Comparison of ENCODE assay signal across 18 cellular contexts in genomic region chr6:29617782-29618557, GRCh38. TPM values are rescaled to one million over a fixed set of nuclear protein-coding genes. Genes with fewer than 3 reads are reported as not detected.
DNase-seq lines count a peak whose midpoint lies in the region; ATAC-seq and TF ChIP-seq lines count a peak whose summit lies in the region.
"Had no signal": no experiment of that assay in that cellular context is flagged by ENCODE, and none has a peak within 500 bp of the region (broad histone marks: within the 10 kb centered on the region; RNA-seq: fewer than 3 reads in every experiment).

No MANE protein-coding gene starts in this region.

- intact Hi-C loops in Panc1 (cut with micrococcal nuclease; ENCODE audit: unreplicated experiment) (no loop called here), dorsolateral prefrontal cortex (cut with DNase I) (no loop called here)

- H3K27me3 ChIP-seq in Panc1 (ENCODE audit: control insufficient read depth, insufficient read depth, low read length) (no peaks in the 10 kb centered on the region), dorsolateral prefrontal cortex (no peaks in the 10 kb centered on the region)
- H3K27me3 ChIP-seq: BLaER1 treated with 17β-estradiol and CSF1 and Interleukin-3, amounts not matched to agents 10 nM and 100 nM; colonic mucosa; foreskin keratinocyte; SJCRH30 had no signal

- BruUV-seq in Panc1 (replicated peaks; lab: Mats Ljungman, UMichigan) = no TSS peak

- no peaks in the 10 kb centered on the region for H3K4me1 ChIP-seq in Panc1 (ENCODE audit: control insufficient read depth, insufficient read depth, low read length)
- H3K4me1 ChIP-seq: colonic mucosa, foreskin keratinocyte, SJCRH30 had no signal

- H3K9me3 Mint-ChIP-seq in activated T-cell treated with anti-CD3 and anti-CD28 coated beads, Interleukin-2, amount 50 U/mL, for 24 hours = no peaks in the 10 kb centered on the region
- H3K9me3 Mint-ChIP-seq: activated CD4-positive, alpha-beta T cell treated with anti-CD3 and anti-CD28 coated beads, Interleukin-2, amount 10 ng/mL, durations not matched to agents 7 days and 5 days; activated naive CD4-positive, alpha-beta T cell treated with anti-CD3 and anti-CD28 coated beads, Interleukin-2, amount 50 U/mL, for 24 hours; nephron had no signal

- ATAC-seq in Panc1 (no peak), GM21528 (IDR thresholded peaks at IDR 0.05; ENCODE audit: low FRiP score, unreplicated experiment) (no peak)
- ATAC-seq: foreskin keratinocyte had no signal

- H3K4me3 ChIP-seq in Panc1 (ENCODE audit: low read depth in 2 of 2, low read length in 2 of 2) = no peak overlapping the region
- H3K4me3 ChIP-seq in fibroblast of mammary gland (ENCODE audit: control insufficient read depth, low read depth, low read length) = no peak overlapping the region
- H3K4me3 ChIP-seq in dorsolateral prefrontal cortex = no peak overlapping the region
- H3K4me3 ChIP-seq: BLaER1 treated with 17β-estradiol and CSF1 and Interleukin-3, amounts not matched to agents 10 nM and 100 nM; colonic mucosa; SJCRH30 had no signal

- DNase-seq in Panc1 (ENCODE audit: low read depth, low spot score) (no peak), fibroblast of mammary gland (ENCODE audit: low read depth) (no peak), dorsolateral prefrontal cortex (no peak), HuH-7.5 (ENCODE audit: low spot score) (no peak)
- DNase-seq in activated T-cell treated with anti-CD3 and anti-CD28 coated beads, Interleukin-2, amount 50 U/mL, for 24 hours = no peak
- DNase-seq: activated CD4-positive, alpha-beta T cell treated with anti-CD3 and anti-CD28 coated beads, Interleukin-2, amount 10 ng/mL, durations not matched to agents 7 days and 5 days; colonic mucosa; foreskin keratinocyte; NCI-H1105 treated with DMSO at 0.1 percent for 48 hours; NCI-H510A; SJCRH30 had no signal

- no peak overlapping the region for H3K27ac ChIP-seq in 22Rv1
- H3K27ac ChIP-seq in Panc1 (ENCODE audit: low read length) = no peak overlapping the region
- H3K27ac ChIP-seq in dorsolateral prefrontal cortex = peak overlapping the region in 4 of 59 donors; percentile 2 to 41 (median 16)
- H3K27ac ChIP-seq: BLaER1 treated with 17β-estradiol and CSF1 and Interleukin-3, amounts not matched to agents 10 nM and 100 nM; colonic mucosa; foreskin keratinocyte; SJCRH30 had no signal

- no peaks in the 10 kb centered on the region for H3K27me3 Mint-ChIP-seq in activated T-cell treated with anti-CD3 and anti-CD28 coated beads, Interleukin-2, amount 50 U/mL, for 24 hours
- H3K27me3 Mint-ChIP-seq: activated CD4-positive, alpha-beta T cell treated with anti-CD3 and anti-CD28 coated beads, Interleukin-2, amount 10 ng/mL, durations not matched to agents 7 days and 5 days; activated naive CD4-positive, alpha-beta T cell treated with anti-CD3 and anti-CD28 coated beads, Interleukin-2, amount 50 U/mL, for 24 hours had no signal

- H3K36me3 ChIP-seq in Panc1 (ENCODE audit: control insufficient read depth, insufficient read depth, low read length) = no peaks in the 10 kb centered on the region
- H3K36me3 ChIP-seq: colonic mucosa had no signal

- in situ Hi-C loops in Panc1 (cut with HindIII; ENCODE audit: low pct_unique_long_range_greater_than_20kb, low sequenced_read_pairs) = no loop called here

- CTCF ChIA-PET in Panc1 (lab: Charles Lee) = interaction anchor here (1.6 kb wide), 1 partner anchor 11 kb away, joined by 3 read pairs; no protein-coding TSS in a partner anchor

- H3K9me3 ChIP-seq in Panc1 (ENCODE audit: control insufficient read depth, insufficient read depth, low read depth, low read length) = no peaks in the 10 kb centered on the region
- H3K9me3 ChIP-seq: BLaER1 treated with 17β-estradiol and CSF1 and Interleukin-3, amounts not matched to agents 10 nM and 100 nM; colonic mucosa; SJCRH30 had no signal

- no peak overlapping the region for H3K4me3 Mint-ChIP-seq in activated T-cell treated with anti-CD3 and anti-CD28 coated beads, Interleukin-2, amount 50 U/mL, for 24 hours
- H3K4me3 Mint-ChIP-seq: activated CD4-positive, alpha-beta T cell treated with anti-CD3 and anti-CD28 coated beads, Interleukin-2, amount 10 ng/mL, durations not matched to agents 7 days and 5 days; activated naive CD4-positive, alpha-beta T cell treated with anti-CD3 and anti-CD28 coated beads, Interleukin-2, amount 50 U/mL, for 24 hours; nephron had no signal

- H3K4me1 Mint-ChIP-seq in activated T-cell treated with anti-CD3 and anti-CD28 coated beads, Interleukin-2, amount 50 U/mL, for 24 hours (ENCODE audit: low read depth) = no peaks in the 10 kb centered on the region
- H3K4me1 Mint-ChIP-seq: activated CD4-positive, alpha-beta T cell treated with anti-CD3 and anti-CD28 coated beads, Interleukin-2, amount 10 ng/mL, durations not matched to agents 7 days and 5 days; activated naive CD4-positive, alpha-beta T cell treated with anti-CD3 and anti-CD28 coated beads, Interleukin-2, amount 50 U/mL, for 24 hours had no signal

- TF ChIP-seq CTCF in 22Rv1 (IDR thresholded peaks at IDR 0.05) = 0 out of 2 replicates have a peak, but pooled peaks have one; percentile 22
- peak; percentile 50 for TF ChIP-seq CTCF in GM12873 (IDR thresholded peaks at IDR 0.05; ENCODE audit: insufficient read depth, low read depth, low read length, missing control alignments)
- TF ChIP-seq CTCF in Panc1 (IDR thresholded peaks at IDR 0.05) = peak; percentile 51
- peak; percentile 19 for TF ChIP-seq CTCF in fibroblast of mammary gland (conservative IDR thresholded peaks at IDR 0.05; ENCODE audit: control insufficient read depth, insufficient read depth, low read depth, low read length)
- TF ChIP-seq CTCF in dorsolateral prefrontal cortex (IDR thresholded peaks at IDR 0.05 in 54 of 56, conservative IDR thresholded peaks at IDR 0.05 in 2 of 56; ENCODE audit: low read depth in 1 of 56, partially characterized antibody in 56 of 56) = peak in 4 of 56 donors; percentile 14 to 29 (median 19)

- H3K27ac Mint-ChIP-seq in activated T-cell treated with anti-CD3 and anti-CD28 coated beads, Interleukin-2, amount 50 U/mL, for 24 hours = no peak overlapping the region
- H3K27ac Mint-ChIP-seq: activated CD4-positive, alpha-beta T cell treated with anti-CD3 and anti-CD28 coated beads, Interleukin-2, amount 10 ng/mL, durations not matched to agents 7 days and 5 days; activated naive CD4-positive, alpha-beta T cell treated with anti-CD3 and anti-CD28 coated beads, Interleukin-2, amount 50 U/mL, for 24 hours; nephron had no signal

- peaks cover 49% of the 10 kb centered on the region for H3K36me3 Mint-ChIP-seq in activated T-cell treated with anti-CD3 and anti-CD28 coated beads, Interleukin-2, amount 50 U/mL, for 24 hours (ENCODE audit: low read depth)

- POLR2A ChIA-PET in Panc1 (lab: Charles Lee) = no interaction called here

RNA-seq across cellular contexts. Expression of gene GABBR1, which starts 15.0 kb away (rescaled TPM):
- 11.9 TPM for total RNA-seq in Panc1 (2021; ENCODE audit: unreplicated experiment)
- 10.0 TPM for polyA plus RNA-seq in Panc1 (2012; ENCODE audit: insufficient read length)
- 100 to 1,000 TPM; 180 to 458 (median 348) TPM for total RNA-seq in dorsolateral prefrontal cortex

RNA-seq across cellular contexts. Expression of gene OR2H2, which starts 33.0 kb away (rescaled TPM):
- total RNA-seq in Panc1 (2021; ENCODE audit: unreplicated experiment) (not detected), dorsolateral prefrontal cortex (not detected)
- not detected for polyA plus RNA-seq in Panc1 (2012; ENCODE audit: insufficient read length)
- total RNA-seq: activated CD4-positive, alpha-beta T cell treated with anti-CD3 and anti-CD28 coated beads, Interleukin-2, amount 10 ng/mL, durations not matched to agents 7 days and 5 days; colonic mucosa; foreskin keratinocyte; SJCRH30; urinary bladder had no signal
- polyA plus RNA-seq: foreskin keratinocyte, urinary bladder had no signal

RNA-seq across cellular contexts. Expression of gene MOG, which starts 38.9 kb away (rescaled TPM):
- not detected for total RNA-seq in Panc1 (2021; ENCODE audit: unreplicated experiment)
- not detected for polyA plus RNA-seq in Panc1 (2012; ENCODE audit: insufficient read length)
- 100 to 1,000 TPM in 93 of 120 experiments, 10 to 100 TPM in 27; 23.2 to 788 (median 170) TPM for total RNA-seq in dorsolateral prefrontal cortex
- total RNA-seq: activated CD4-positive, alpha-beta T cell treated with anti-CD3 and anti-CD28 coated beads, Interleukin-2, amount 10 ng/mL, durations not matched to agents 7 days and 5 days; colonic mucosa; foreskin keratinocyte; SJCRH30; urinary bladder had no signal
- polyA plus RNA-seq: foreskin keratinocyte, urinary bladder had no signal

RNA-seq across cellular contexts. Expression of gene UBD, which starts 58.4 kb away (rescaled TPM):
- total RNA-seq in Panc1 (2021; ENCODE audit: unreplicated experiment) (0.54 TPM), dorsolateral prefrontal cortex (1 to 10 TPM in 2 of 120 experiments, under 1 TPM in 10, not detected in 108; 0.44 to 2.6 (median 0.61) TPM)
- 0.39 TPM for polyA plus RNA-seq in Panc1 (2012; ENCODE audit: insufficient read length)
- total RNA-seq: foreskin keratinocyte, SJCRH30 had no signal
- polyA plus RNA-seq: foreskin keratinocyte had no signal

Comparison
In these comparisons a context has a peak if more than half of its experiments do, and no peak if none do; other contexts are left out.
1. RNA of gene GABBR1, which starts 15.0 kb away (total RNA-seq): 180 to 458 TPM in dorsolateral prefrontal cortex; 11.9 TPM in Panc1 (single experiment); every median in the first group is over 10 times any median in the second.
2. RNA of gene MOG, which starts 38.9 kb away (total RNA-seq): 23.2 to 788 TPM in dorsolateral prefrontal cortex; not detected in Panc1 (single experiment); every median in the first group is over 10 times any median in the second.